ENCODE assay signal across 19 cellular contexts in the genomic region with DNA sequence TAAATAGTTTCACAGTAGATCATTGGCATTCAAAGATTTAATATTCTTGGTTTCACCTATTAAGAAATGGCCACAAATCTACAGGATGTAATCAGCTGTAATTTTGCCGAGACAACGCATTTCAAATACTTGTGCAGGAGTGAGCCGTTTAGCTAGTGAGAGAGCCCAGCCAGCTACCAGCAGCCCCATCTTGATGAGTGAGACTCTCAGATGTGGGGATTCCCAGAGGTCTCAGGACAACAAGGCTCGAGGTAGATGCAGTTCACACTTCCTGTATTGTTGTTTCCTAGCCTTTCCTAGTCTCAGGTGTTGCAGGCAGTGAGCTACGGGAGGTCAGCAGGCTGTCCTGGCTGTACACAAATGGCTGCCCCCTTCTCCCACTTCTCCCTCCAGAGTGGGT.
"Had no signal": no experiment of that assay in that cellular context is flagged by ENCODE, and none has a peak within 500 bp of the region (broad histone marks: within the 10 kb centered on the region; RNA-seq: fewer than 3 reads in every experiment).

No MANE protein-coding gene starts in this region.

- DNase-seq: activated CD4-positive, alpha-beta T cell treated with anti-CD3 and anti-CD28 coated beads, Interleukin-2, amount 50 U/mL, for 4 hours; activated CD8-positive, alpha-beta memory T cell treated with anti-CD3 and anti-CD28 coated beads, Interleukin-2, amount 50 U/mL, for 48 hours; activated naive CD4-positive, alpha-beta T cell; activated T-cell treated with anti-CD3 and anti-CD28 coated beads, Interleukin-2, amount 50 U/mL, for 4 hours; adrenal gland; central memory CD4-positive, alpha-beta T cell; effector memory CD4-positive, alpha-beta T cell; heart right ventricle; left ventricle myocardium inferior; naive thymus-derived CD8-positive, alpha-beta T cell; spleen; stimulated activated CD4-positive, alpha-beta T cell treated with anti-CD3 and anti-CD28 coated beads, Interleukin-4, amount 100 ng/mL, for 1 hour; stimulated activated naive CD8-positive, alpha-beta T cell treated with anti-CD3 and anti-CD28 coated beads, Interleukin-15, Interleukin-2, amounts not matched to agents 100 U/mL and 50 U/mL, for 24 hours; T-cell; thyroid gland; WERI-Rb-1 had no signal

- H3K4me1 ChIP-seq: ascending aorta, prostate gland had no signal

- ATAC-seq: activated T-cell treated with anti-CD3 and anti-CD28 coated beads, Interleukin-2, amount 50 U/mL, for 4 hours; esophagus mucosa; heart right ventricle; naive thymus-derived CD8-positive, alpha-beta T cell; stimulated activated naive CD8-positive, alpha-beta T cell treated with anti-CD3 and anti-CD28 coated beads, Interleukin-15, Interleukin-2, amounts not matched to agents 100 U/mL and 50 U/mL, for 24 hours; T-cell had no signal

- H3K4me3 ChIP-seq: adrenal gland, ascending aorta, heart right ventricle, left ventricle myocardium inferior, prostate gland, spleen, thyroid gland had no signal

- H3K27ac ChIP-seq: adrenal gland, ascending aorta, heart right ventricle, left ventricle myocardium inferior, prostate gland, spleen, thyroid gland, WERI-Rb-1 had no signal

- H3K36me3 ChIP-seq: adrenal gland, ascending aorta, heart right ventricle, left ventricle myocardium inferior, prostate gland, spleen, thyroid gland, WERI-Rb-1 had no signal

- H3K9me3 ChIP-seq: adrenal gland, ascending aorta, left ventricle myocardium inferior, prostate gland, thyroid gland had no signal

- H3K27me3 ChIP-seq: adrenal gland, ascending aorta, heart right ventricle, spleen, thyroid gland had no signal
